In genomic region chr19:12647490-12648071, GRCh38 we compare ENCODE assay signal across 9 cellular contexts. TPM values are rescaled to one million over a fixed set of nuclear protein-coding genes. Genes with fewer than 3 reads are reported as not detected.
A peak's percentile ranks its signal among the peaks of the same experiment; 100 is the strongest.
DNase-seq lines count a peak whose midpoint lies in the region; ATAC-seq, FAIRE-seq and TF ChIP-seq lines count a peak whose summit lies in the region.
"Had no signal": no experiment of that assay in that cellular context is flagged by ENCODE, and none has a peak within 500 bp of the region (broad histone marks: within the 10 kb centered on the region; RNA-seq: fewer than 3 reads in every experiment).

No MANE protein-coding gene starts in this region.

- TF ChIP-seq EP300 in K562 (IDR thresholded peaks at IDR 0.05; ENCODE audit: low read length): no peak

- H3K79me2 ChIP-seq in K562 (ENCODE audit: control insufficient read depth, insufficient read depth, low read length): no peaks in the 10 kb centered on the region

- FAIRE-seq in K562 (lab: Jason Lieb, UNC) (peak; percentile 82), D721Med (lab: Jason Lieb, UNC) (no peak)

- TF ChIP-seq RAD21 in K562 (CRISPR knock-in tag; conservative IDR thresholded peaks at IDR 0.05 in 1 of 2, IDR thresholded peaks at IDR 0.05 in 1 of 2): no peak

- peak overlapping the region; percentile 66 for H2AFZ ChIP-seq in K562 (ENCODE audit: low read depth, low read length)

- H3K9me3 ChIP-seq in HUES64 (ENCODE audit: insufficient read depth, low read depth, low read length) (no peaks in the 10 kb centered on the region), K562 (replicated peaks; ENCODE audit: control insufficient read depth, insufficient read depth, low read depth, low read length) (no peaks in the 10 kb centered on the region), thoracic aorta (no peaks in the 10 kb centered on the region)

- DNase-seq in Ammon's horn (ENCODE audit: low spot score): peak; percentile 32
- DNase-seq in K562 (ENCODE audit: extremely low read depth in 1 of 4, low spot score in 3 of 4): peak; percentile 78 to 94 (median 90)
- DNase-seq in left colon: peak; percentile 79 to 84
- no peak for DNase-seq in thoracic aorta (ENCODE audit: low spot score)
- DNase-seq in D721Med (ENCODE audit: insufficient read length, low spot score): no peak
- DNase-seq in RKO (ENCODE audit: low spot score): no peak
- DNase-seq in HuH-7.5 (ENCODE audit: low spot score): no peak

- H4K20me1 ChIP-seq in K562 (replicated peaks; ENCODE audit: control insufficient read depth, insufficient read depth, low read length): no peaks in the 10 kb centered on the region

- no peaks in the 10 kb centered on the region for H3K4me1 ChIP-seq in HUES64 (ENCODE audit: insufficient read depth, low read length)
- H3K4me1 ChIP-seq in K562 (replicated peaks in 1 of 2; ENCODE audit: control insufficient read depth in 2 of 2, insufficient read depth in 2 of 2, low read length in 2 of 2): peaks cover 4 to 27% of the 10 kb centered on the region in 2 experiments; a peak in 4 of 5 replicates
- peaks cover 9 to 11% of the 10 kb centered on the region in 2 donors for H3K4me1 ChIP-seq in thoracic aorta (ENCODE audit: control insufficient read depth in 1 of 2, low read depth in 2 of 2)

- POLR2A ChIA-PET in K562 (lab: Yijun Ruan, JAX): interaction anchor here (0.6 kb wide), 1 partner anchor 25 kb away, joined by 4 read pairs; no protein-coding TSS in a partner anchor

- H3K4me3 ChIP-seq in HUES64 (ENCODE audit: low read length) (peak overlapping the region; percentile 43), K562 (peak overlapping the region; percentile 48), thoracic aorta (peak overlapping the region; percentile 63)

- no peaks in the 10 kb centered on the region for H3K9me1 ChIP-seq in K562 (ENCODE audit: control insufficient read depth, insufficient read depth, low read length)

- TF ChIP-seq CTCF in K562 (IDR thresholded peaks at IDR 0.05 in 2 of 3, conservative IDR thresholded peaks at IDR 0.05 in 1 of 3; ENCODE audit: insufficient read depth in 2 of 3, low read depth in 1 of 3, low read length in 3 of 3) (0 out of 6 replicates have a peak, but pooled peaks of 1 of the 3 experiments have one; percentile 22), thoracic aorta (IDR thresholded peaks at IDR 0.05) (no peak), D721Med (IDR thresholded peaks at IDR 0.05; ENCODE audit: insufficient read depth, missing control alignments) (no peak)

- H3K27me3 ChIP-seq in HUES64 (ENCODE audit: insufficient read depth, low read length) (no peaks in the 10 kb centered on the region), K562 (ENCODE audit: control insufficient read depth in 2 of 2, insufficient read depth in 2 of 2, low read length in 2 of 2) (no peaks in the 10 kb centered on the region), thoracic aorta (replicated peaks; ENCODE audit: insufficient read depth) (no peaks in the 10 kb centered on the region)

- peak; percentile 98 for ATAC-seq in K562
- ATAC-seq in left colon: peak; percentile 98
- ATAC-seq in thoracic aorta (ENCODE audit: insufficient number of reproducible peaks, low FRiP score, low read depth): peak; percentile 47

- peak overlapping the region; percentile 71 for H3K4me2 ChIP-seq in K562 (ENCODE audit: insufficient read depth, low read length)

- no peak for TF ChIP-seq POLR2A in K562 (conservative IDR thresholded peaks at IDR 0.05)

- no peak overlapping the region for H3K27ac ChIP-seq in HUES64 (ENCODE audit: low read depth, low read length)
- H3K27ac ChIP-seq in K562 (ENCODE audit: extremely low read depth, low read depth, low read length): no peak overlapping the region
- no peak overlapping the region for H3K27ac ChIP-seq in thoracic aorta
- H3K27ac ChIP-seq: skin epidermis had no signal

- in situ Hi-C loops in K562 (cut with MboI): no loop called here

- intact Hi-C loops in K562 (cut with micrococcal nuclease) (no loop called here), left colon (cut with DNase I, micrococcal nuclease) (no loop called here)

- H3K9ac ChIP-seq in HUES64 (ENCODE audit: low read depth, low read length) (no peak overlapping the region), K562 (ENCODE audit: insufficient read depth in 1 of 2, low read depth in 2 of 2, low read length in 2 of 2) (peak overlapping the region in 1 of 2 experiments; percentile 41; a peak in 2 of 4 replicates)

- H3K36me3 ChIP-seq in HUES64 (ENCODE audit: insufficient read depth, low read length) (peaks cover 6% of the 10 kb centered on the region; the same call in 1 of the 2 replicates), K562 (ENCODE audit: control insufficient read depth, insufficient read depth, low read length) (no peaks in the 10 kb centered on the region; the same call in 2 of the 3 replicates), thoracic aorta (no peaks in the 10 kb centered on the region)

- CTCF ChIA-PET in K562 (lab: Yijun Ruan, JAX; ENCODE audit: low intra/inter-chr PET ratio): interaction anchor here (0.7 kb wide), 1 partner anchor 189 kb away, joined by 3 read pairs; no protein-coding TSS in a partner anchor

- BruUV-seq in K562 (replicated peaks; lab: Mats Ljungman, UMichigan): no TSS peak

- WGBS in HUES64: 92% methylated on average over 31 of the region's 31 CpGs
- 26% methylated on average over 17 of the region's 31 CpGs for WGBS in K562 (ENCODE audit: insufficient coverage, low coverage, missing lambda C conversion rate)

RNA-seq across cellular contexts. Expression of gene MAN2B1, which starts 19.0 kb away (rescaled TPM):
- polyA plus RNA-seq in HUES64 (2013, experiment 1 of 2): 33.1 TPM
- 39.9 TPM for polyA plus RNA-seq in HUES64 (2013, experiment 2 of 2)
- 35.1 and 100 TPM in 2 replicates for total RNA-seq in K562 (2011; cell fraction: chromatin; rRNA removed; ENCODE audit: low replicate concordance)
- 56.7 and 73.5 TPM in 2 replicates for total RNA-seq in K562 (2011; cell fraction: nucleolus; rRNA removed)
- total RNA-seq in K562 (2011; cell fraction: nucleoplasm; rRNA removed): 48.1 and 50.2 TPM in 2 replicates
- 19.3 and 21.6 TPM in 2 replicates for total RNA-seq in K562 (2014; rRNA removed)
- 5.3 and 6.6 TPM in 2 replicates for total RNA-seq in K562 (2014; rRNA removed; fragmentation: Illumina TruSeq; extraction: Trizol)
- total RNA-seq in K562 (2015; rRNA removed; fragmentation: Illumina TruSeq; extraction: Trizol): 10.1 and 11.6 TPM in 2 replicates
- 33.8 and 34.0 TPM in 2 replicates for total RNA-seq in K562 (2021)
- polyA plus RNA-seq in K562 (2011; rRNA removed): 8.1 and 12.5 TPM in 2 replicates
- polyA plus RNA-seq in K562 (2011; cell fraction: cytosol; rRNA removed): 14.8 and 16.0 TPM in 2 replicates
- polyA plus RNA-seq in K562 (2011; cell fraction: nucleus; rRNA removed): 28.1 and 46.7 TPM in 2 replicates
- polyA plus RNA-seq in K562 (2012): 27.2 and 62.0 TPM in 2 replicates
- polyA plus RNA-seq in K562 (2014; fragmentation: Illumina TruSeq; extraction: Trizol): 11.4 and 18.0 TPM in 2 replicates
- polyA plus RNA-seq in K562 (2014; fragmentation: Nextera tagmentation; extraction: Ambion mirVana): under 1 TPM; 0.59 to 0.63 TPM
- polyA plus RNA-seq in K562 (2014; rRNA removed): 14.2 and 14.7 TPM in 2 replicates
- 5.9 and 7.1 TPM in 2 replicates for polyA minus RNA-seq in K562 (2011; rRNA and poly(A)+ RNA removed)
- polyA minus RNA-seq in K562 (2011; cell fraction: cytosol; rRNA and poly(A)+ RNA removed): 16.4 and 27.7 TPM in 2 replicates
- polyA minus RNA-seq in K562 (2011; cell fraction: nucleus; rRNA and poly(A)+ RNA removed): 15.1 and 18.4 TPM in 2 replicates
- total RNA-seq in left colon: 100 to 1,000 TPM in 1 of 2 donors, 10 to 100 TPM in 1; 77.9 to 116 TPM
- 100 to 1,000 TPM; 111 to 118 TPM for total RNA-seq in thoracic aorta

RNA-seq across cellular contexts. Expression of gene WDR83, which starts 19.0 kb away (rescaled TPM):
- 11.1 TPM for polyA plus RNA-seq in HUES64 (2013, experiment 1 of 2)
- polyA plus RNA-seq in HUES64 (2013, experiment 2 of 2): 10.1 TPM
- 11.3 and 29.1 TPM in 2 replicates for total RNA-seq in K562 (2011; cell fraction: chromatin; rRNA removed; ENCODE audit: low replicate concordance)
- total RNA-seq in K562 (2011; cell fraction: nucleolus; rRNA removed): 26.8 and 27.0 TPM in 2 replicates
- total RNA-seq in K562 (2011; cell fraction: nucleoplasm; rRNA removed): 13.4 and 19.2 TPM in 2 replicates
- total RNA-seq in K562 (2014; rRNA removed) (19.7 and 21.3 TPM in 2 replicates), K562 (2014; rRNA removed; fragmentation: Illumina TruSeq; extraction: Trizol) (3.1 and 4.0 TPM in 2 replicates), K562 (2015; rRNA removed; fragmentation: Illumina TruSeq; extraction: Trizol) (9.3 and 9.5 TPM in 2 replicates), K562 (2021) (16.7 and 17.7 TPM in 2 replicates), left colon (1 to 10 TPM; 6.6 to 8.3 TPM), thoracic aorta (10 to 100 TPM; 12.1 to 16.2 TPM)
- polyA plus RNA-seq in K562 (2011; rRNA removed) (4.2 and 4.7 TPM in 2 replicates), K562 (2014; fragmentation: Illumina TruSeq; extraction: Trizol) (3.9 and 9.8 TPM in 2 replicates), K562 (2014; fragmentation: Nextera tagmentation; extraction: Ambion mirVana) (1 to 10 TPM in 1 of 2 experiments, under 1 TPM in 1; 0.52 to 2.9 TPM), K562 (2014; rRNA removed) (13.9 and 17.5 TPM in 2 replicates)
- polyA plus RNA-seq in K562 (2011; cell fraction: cytosol; rRNA removed): 7.6 and 13.2 TPM in 2 replicates
- polyA plus RNA-seq in K562 (2011; cell fraction: nucleus; rRNA removed): 9.2 and 15.7 TPM in 2 replicates
- 11.6 and 12.0 TPM in 2 replicates for polyA plus RNA-seq in K562 (2012)
- polyA minus RNA-seq in K562 (2011; rRNA and poly(A)+ RNA removed): 3.3 and 3.6 TPM in 2 replicates
- polyA minus RNA-seq in K562 (2011; cell fraction: cytosol; rRNA and poly(A)+ RNA removed): 3.4 and 9.1 TPM in 2 replicates
- 9.2 and 11.2 TPM in 2 replicates for polyA minus RNA-seq in K562 (2011; cell fraction: nucleus; rRNA and poly(A)+ RNA removed)

RNA-seq across cellular contexts. Expression of gene DHPS, which starts 34.1 kb away (rescaled TPM):
- polyA plus RNA-seq in HUES64 (2013, experiment 1 of 2): 57.4 TPM
- polyA plus RNA-seq in HUES64 (2013, experiment 2 of 2): 65.9 TPM
- total RNA-seq in K562 (2011; cell fraction: chromatin; rRNA removed; ENCODE audit: low replicate concordance): 194 and 333 TPM in 2 replicates
- 225 and 240 TPM in 2 replicates for total RNA-seq in K562 (2011; cell fraction: nucleolus; rRNA removed)
- total RNA-seq in K562 (2011; cell fraction: nucleoplasm; rRNA removed): 169 and 186 TPM in 2 replicates
- total RNA-seq in K562 (2014; rRNA removed): 90.2 and 99.2 TPM in 2 replicates
- total RNA-seq in K562 (2014; rRNA removed; fragmentation: Illumina TruSeq; extraction: Trizol): 55.7 and 56.5 TPM in 2 replicates
- total RNA-seq in K562 (2015; rRNA removed; fragmentation: Illumina TruSeq; extraction: Trizol): 61.0 and 62.6 TPM in 2 replicates
- total RNA-seq in K562 (2021): 94.8 and 98.8 TPM in 2 replicates
- 81.0 and 120 TPM in 2 replicates for polyA plus RNA-seq in K562 (2011; rRNA removed)
- 115 and 125 TPM in 2 replicates for polyA plus RNA-seq in K562 (2011; cell fraction: cytosol; rRNA removed)
- polyA plus RNA-seq in K562 (2011; cell fraction: nucleus; rRNA removed): 302 and 412 TPM in 2 replicates
- polyA plus RNA-seq in K562 (2012): 88.5 and 115 TPM in 2 replicates
- polyA plus RNA-seq in K562 (2014; fragmentation: Illumina TruSeq; extraction: Trizol): 79.9 and 80.2 TPM in 2 replicates
- polyA plus RNA-seq in K562 (2014; fragmentation: Nextera tagmentation; extraction: Ambion mirVana): 10 to 100 TPM; 47.1 to 54.1 TPM
- polyA plus RNA-seq in K562 (2014; rRNA removed): 102 and 110 TPM in 2 replicates
- 69.4 and 78.7 TPM in 2 replicates for polyA minus RNA-seq in K562 (2011; rRNA and poly(A)+ RNA removed)
- 37.6 and 59.2 TPM in 2 replicates for polyA minus RNA-seq in K562 (2011; cell fraction: cytosol; rRNA and poly(A)+ RNA removed)
- polyA minus RNA-seq in K562 (2011; cell fraction: nucleus; rRNA and poly(A)+ RNA removed): 49.7 and 82.8 TPM in 2 replicates
- total RNA-seq in left colon: 10 to 100 TPM; 68.4 to 74.7 TPM
- 100 to 1,000 TPM; 101 to 114 TPM for total RNA-seq in thoracic aorta

RNA-seq across cellular contexts. Expression of gene ZNF791, which starts 36.9 kb away (rescaled TPM):
- polyA plus RNA-seq in HUES64 (2013, experiment 1 of 2): 10.9 TPM
- polyA plus RNA-seq in HUES64 (2013, experiment 2 of 2): 14.2 TPM
- 35.0 and 62.7 TPM in 2 replicates for total RNA-seq in K562 (2011; cell fraction: chromatin; rRNA removed; ENCODE audit: low replicate concordance)
- 22.1 and 27.2 TPM in 2 replicates for total RNA-seq in K562 (2011; cell fraction: nucleolus; rRNA removed)
- total RNA-seq in K562 (2011; cell fraction: nucleoplasm; rRNA removed): 28.1 and 38.2 TPM in 2 replicates
- total RNA-seq in K562 (2014; rRNA removed) (8.9 and 9.6 TPM in 2 replicates), K562 (2014; rRNA removed; fragmentation: Illumina TruSeq; extraction: Trizol) (17.4 TPM in 2 replicates), K562 (2015; rRNA removed; fragmentation: Illumina TruSeq; extraction: Trizol) (11.7 and 14.4 TPM in 2 replicates), K562 (2021) (12.0 and 13.2 TPM in 2 replicates), left colon (10 to 100 TPM; 21.7 to 22.6 TPM), thoracic aorta (10 to 100 TPM; 26.0 to 32.4 TPM)
- polyA plus RNA-seq in K562 (2011; rRNA removed) (15.8 and 16.9 TPM in 2 replicates), K562 (2014; fragmentation: Illumina TruSeq; extraction: Trizol) (18.9 and 22.7 TPM in 2 replicates), K562 (2014; fragmentation: Nextera tagmentation; extraction: Ambion mirVana) (10 to 100 TPM in 1 of 2 experiments, 1 to 10 TPM in 1; 7.8 to 13.1 TPM), K562 (2014; rRNA removed) (8.2 and 11.9 TPM in 2 replicates)
- polyA plus RNA-seq in K562 (2011; cell fraction: cytosol; rRNA removed): 8.4 and 13.9 TPM in 2 replicates
- polyA plus RNA-seq in K562 (2011; cell fraction: nucleus; rRNA removed): 8.4 and 10.8 TPM in 2 replicates
- polyA plus RNA-seq in K562 (2012): 12.4 and 13.7 TPM in 2 replicates
- polyA minus RNA-seq in K562 (2011; rRNA and poly(A)+ RNA removed): 18.1 and 24.3 TPM in 2 replicates
- 14.1 and 22.8 TPM in 2 replicates for polyA minus RNA-seq in K562 (2011; cell fraction: cytosol; rRNA and poly(A)+ RNA removed)
- polyA minus RNA-seq in K562 (2011; cell fraction: nucleus; rRNA and poly(A)+ RNA removed): 5.5 and 12.9 TPM in 2 replicates

RNA-seq across cellular contexts. Expression of gene ZNF490, which starts 37.0 kb away (rescaled TPM):
- 2.3 TPM for polyA plus RNA-seq in HUES64 (2013, experiment 1 of 2)
- polyA plus RNA-seq in HUES64 (2013, experiment 2 of 2): 2.0 TPM
- total RNA-seq in K562 (2011; cell fraction: chromatin; rRNA removed; ENCODE audit: low replicate concordance): 18.1 and 24.6 TPM in 2 replicates
- 16.8 and 18.8 TPM in 2 replicates for total RNA-seq in K562 (2011; cell fraction: nucleolus; rRNA removed)
- 15.3 and 17.7 TPM in 2 replicates for total RNA-seq in K562 (2011; cell fraction: nucleoplasm; rRNA removed)
- total RNA-seq in K562 (2014; rRNA removed) (4.5 and 6.2 TPM in 2 replicates), K562 (2014; rRNA removed; fragmentation: Illumina TruSeq; extraction: Trizol) (8.0 and 8.3 TPM in 2 replicates), K562 (2015; rRNA removed; fragmentation: Illumina TruSeq; extraction: Trizol) (5.1 and 6.2 TPM in 2 replicates), K562 (2021) (6.7 and 7.1 TPM in 2 replicates), left colon (10 to 100 TPM in 1 of 2 donors, 1 to 10 TPM in 1; 7.6 to 10.1 TPM), thoracic aorta (1 to 10 TPM; 3.4 to 8.1 TPM)
- polyA plus RNA-seq in K562 (2011; rRNA removed) (3.2 and 4.4 TPM in 2 replicates), K562 (2014; fragmentation: Illumina TruSeq; extraction: Trizol) (2.4 TPM in 2 replicates), K562 (2014; fragmentation: Nextera tagmentation; extraction: Ambion mirVana) (1 to 10 TPM in 1 of 2 experiments, under 1 TPM in 1; 0.90 to 1.5 TPM), K562 (2014; rRNA removed) (1.9 and 2.2 TPM in 2 replicates)
- polyA plus RNA-seq in K562 (2011; cell fraction: cytosol; rRNA removed): 1.4 and 2.6 TPM in 2 replicates
- 2.0 and 3.0 TPM in 2 replicates for polyA plus RNA-seq in K562 (2011; cell fraction: nucleus; rRNA removed)
- polyA plus RNA-seq in K562 (2012): 1.1 and 2.4 TPM in 2 replicates
- polyA minus RNA-seq in K562 (2011; rRNA and poly(A)+ RNA removed): 19.0 and 20.4 TPM in 2 replicates
- polyA minus RNA-seq in K562 (2011; cell fraction: cytosol; rRNA and poly(A)+ RNA removed): 6.7 and 7.1 TPM in 2 replicates
- polyA minus RNA-seq in K562 (2011; cell fraction: nucleus; rRNA and poly(A)+ RNA removed): 7.1 and 8.6 TPM in 2 replicates

Comparison
In these comparisons a context has a peak if more than half of its experiments do, and no peak if none do; other contexts are left out.
1. DNase-seq: peak in Ammon's horn (single experiment), K562 (4 of 4) and left colon (2 of 2); none in thoracic aorta (single experiment), D721Med (single experiment), RKO (single experiment) and HuH-7.5 (single experiment).
2. ATAC-seq: peak in every context shown above with its lines; median percentile 98 in K562; 98 in left colon; 47 in thoracic aorta.
3. Peak in every context shown above with its lines, with median percentiles within 50 percentile points of each other: H3K4me3 ChIP-seq.